ENCODE assay signal across 12 cellular contexts in genomic region chr10:72564596-72564995, GRCh38.
DNase-seq lines count a peak whose midpoint lies in the region; ATAC-seq and TF ChIP-seq lines count a peak whose summit lies in the region.
"Had no signal": no experiment of that assay in that cellular context is flagged by ENCODE, and none has a peak within 500 bp of the region (broad histone marks: within the 10 kb centered on the region; RNA-seq: fewer than 3 reads in every experiment).

No MANE protein-coding gene starts in this region.

- DNase-seq in AG09319 (ENCODE audit: extremely low read depth, low read depth) (peak; percentile 52), GM04504 (ENCODE audit: low read depth) (peak; percentile 63), iris pigment epithelial cell (ENCODE audit: low read depth) (peak; percentile 87), testis (no peak), D341Med (ENCODE audit: low spot score) (no peak)
- no peak for DNase-seq in activated T-helper 2 cell treated with anti-CD3 and anti-CD28 coated beads, Interferon-gamma antibody, Interleukin-2, Interleukin-4, amounts not matched to agents 10 μg/mL and 5 μg/mL and 100 μg/mL, durations not matched to agents 14 hours and 24 hours and 36 hours (ENCODE audit: low spot score)
- DNase-seq: activated effector memory CD4-positive, alpha-beta T cell treated with anti-CD3 and anti-CD28 coated beads, Interleukin-2, amount 50 U/mL, for 16 hours; dorsolateral prefrontal cortex; NCI-H446 treated with DMSO at 0.1 percent for 48 hours had no signal

- H3K27me3 ChIP-seq in testis: no peaks in the 10 kb centered on the region
- H3K27me3 ChIP-seq: dorsolateral prefrontal cortex, hepatocyte had no signal

- no peaks in the 10 kb centered on the region for H3K36me3 ChIP-seq in testis (ENCODE audit: low read depth, missing control alignments)

- H3K4me1 ChIP-seq in testis: no peaks in the 10 kb centered on the region

- no peak for ATAC-seq in HG03039 (IDR thresholded peaks at IDR 0.05; ENCODE audit: unreplicated experiment)
- no peak for ATAC-seq in GM21390 (IDR thresholded peaks at IDR 0.05; ENCODE audit: unreplicated experiment)

- TF ChIP-seq CTCF in AG09319 (IDR thresholded peaks at IDR 0.05; ENCODE audit: low read depth, low read length): no peak
- no peak for TF ChIP-seq CTCF in testis (IDR thresholded peaks at IDR 0.05)

- H3K4me1 Mint-ChIP-seq in activated T-helper 2 cell treated with anti-CD3 and anti-CD28 coated beads, Interferon-gamma antibody, Interleukin-2, Interleukin-4, amounts not matched to agents 10 μg/mL and 5 μg/mL and 100 μg/mL, durations not matched to agents 14 hours and 24 hours and 36 hours (ENCODE audit: low read depth): peaks cover 35% of the 10 kb centered on the region

- WGBS in testis, 2 donors: 87 to 95% methylated on average over 1 of the region's 1 CpG

- no peaks in the 10 kb centered on the region for H3K27me3 Mint-ChIP-seq in activated T-helper 2 cell treated with anti-CD3 and anti-CD28 coated beads, Interferon-gamma antibody, Interleukin-2, Interleukin-4, amounts not matched to agents 10 μg/mL and 5 μg/mL and 100 μg/mL, durations not matched to agents 14 hours and 24 hours and 36 hours (ENCODE audit: low read depth)

- intact Hi-C loops in activated T-helper 2 cell treated with anti-CD3 and anti-CD28 coated beads, Interferon-gamma antibody, Interleukin-2, Interleukin-4, amounts not matched to agents 10 μg/mL and 5 μg/mL and 100 μg/mL, durations not matched to agents 14 hours and 24 hours and 36 hours (cut with micrococcal nuclease): loop anchor here (5.0 to 10.0 kb wide), 2 partner anchors 202 to 470 kb away; no protein-coding TSS in a partner anchor
- intact Hi-C loops in testis (cut with DNase I; ENCODE audit: low total_unique reads): no loop called here

- H3K9me3 ChIP-seq in testis: no peaks in the 10 kb centered on the region

- TF ChIP-seq POLR2A in testis (IDR thresholded peaks at IDR 0.05): no peak

- no peak overlapping the region for H3K4me3 Mint-ChIP-seq in activated T-helper 2 cell treated with anti-CD3 and anti-CD28 coated beads, Interferon-gamma antibody, Interleukin-2, Interleukin-4, amounts not matched to agents 10 μg/mL and 5 μg/mL and 100 μg/mL, durations not matched to agents 14 hours and 24 hours and 36 hours (ENCODE audit: low read depth)

- H3K27ac ChIP-seq in testis: no peak overlapping the region
- H3K27ac ChIP-seq: dorsolateral prefrontal cortex, hepatocyte had no signal

- peak overlapping the region; percentile 78 for H3K27ac Mint-ChIP-seq in activated T-helper 2 cell treated with anti-CD3 and anti-CD28 coated beads, Interferon-gamma antibody, Interleukin-2, Interleukin-4, amounts not matched to agents 10 μg/mL and 5 μg/mL and 100 μg/mL, durations not matched to agents 14 hours and 24 hours and 36 hours

- H3K36me3 Mint-ChIP-seq in activated T-helper 2 cell treated with anti-CD3 and anti-CD28 coated beads, Interferon-gamma antibody, Interleukin-2, Interleukin-4, amounts not matched to agents 10 μg/mL and 5 μg/mL and 100 μg/mL, durations not matched to agents 14 hours and 24 hours and 36 hours (ENCODE audit: low read depth): peaks cover 40% of the 10 kb centered on the region

- no peaks in the 10 kb centered on the region for H3K9me3 Mint-ChIP-seq in activated T-helper 2 cell treated with anti-CD3 and anti-CD28 coated beads, Interferon-gamma antibody, Interleukin-2, Interleukin-4, amounts not matched to agents 10 μg/mL and 5 μg/mL and 100 μg/mL, durations not matched to agents 14 hours and 24 hours and 36 hours

- H3K4me3 ChIP-seq in testis: no peak overlapping the region
- H3K4me3 ChIP-seq: dorsolateral prefrontal cortex, hepatocyte had no signal

Comparison
In these comparisons a context has a peak if more than half of its experiments do, and no peak if none do; other contexts are left out.
1. DNase-seq: peak in AG09319 (single experiment), GM04504 (single experiment) and iris pigment epithelial cell (single experiment); none in activated T-helper 2 cell treated with anti-CD3 and anti-CD28 coated beads, Interferon-gamma antibody, Interleukin-2, Interleukin-4, amounts not matched to agents 10 μg/mL and 5 μg/mL and 100 μg/mL, durations not matched to agents 14 hours and 24 hours and 36 hours (single experiment), testis (single experiment) and D341Med (single experiment).